31 cellular contexts compared by ENCODE assay signal in the genomic region with DNA sequence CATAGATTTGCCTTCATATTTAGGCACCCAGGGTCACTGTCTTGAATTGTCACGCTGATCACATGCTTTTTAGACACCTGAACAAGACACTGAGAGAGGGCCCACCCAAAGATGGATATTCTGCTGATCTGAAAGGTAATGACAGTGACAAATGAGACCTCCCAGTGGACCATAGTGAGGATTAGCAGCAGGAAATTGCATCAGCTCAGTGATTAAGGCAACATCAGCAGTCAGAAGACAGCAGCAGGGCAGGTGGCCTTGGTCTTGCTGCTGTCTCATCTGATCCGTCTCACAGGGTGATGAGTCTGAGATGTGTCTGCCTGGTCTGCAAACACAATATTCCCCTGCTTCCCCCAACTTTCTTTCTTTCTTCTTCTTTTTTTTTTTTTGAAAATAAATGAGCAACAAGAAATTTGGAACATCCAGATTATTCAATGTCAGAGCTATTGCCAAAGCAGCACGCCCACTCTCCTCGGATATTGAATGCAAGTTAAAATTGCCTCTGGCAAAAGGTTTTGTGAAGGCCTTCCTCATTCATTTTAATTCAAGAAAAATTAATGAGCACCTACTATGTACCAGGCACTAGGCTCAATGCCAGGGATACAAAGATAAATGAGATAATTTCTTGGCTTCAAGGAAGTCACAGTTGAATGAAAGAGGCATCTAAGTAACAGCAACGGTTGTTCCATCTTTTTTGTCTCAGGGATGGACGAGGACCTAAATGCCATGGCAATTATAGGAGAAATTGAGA. TPM values are rescaled to one million over a fixed set of nuclear protein-coding genes. Genes with fewer than 3 reads are reported as not detected.
DNase-seq lines count a peak whose midpoint lies in the region; ATAC-seq and TF ChIP-seq lines count a peak whose summit lies in the region.
"Had no signal": no experiment of that assay in that cellular context is flagged by ENCODE, and none has a peak within 500 bp of the region (broad histone marks: within the 10 kb centered on the region; RNA-seq: fewer than 3 reads in every experiment).

No MANE protein-coding gene starts in this region.

- H3K9me3 Mint-ChIP-seq in activated naive CD8-positive, alpha-beta T cell treated with anti-CD3 and anti-CD28 coated beads, Interleukin-2, amount 50 U/mL, for 24 hours = no peaks in the 10 kb centered on the region
- H3K9me3 Mint-ChIP-seq in activated naive CD8-positive, alpha-beta T cell treated with anti-CD3 and anti-CD28 coated beads for 36 hours = no peaks in the 10 kb centered on the region
- H3K9me3 Mint-ChIP-seq: effector memory CD8-positive, alpha-beta T cell; nephron had no signal

- no peak for DNase-seq in activated naive CD8-positive, alpha-beta T cell treated with anti-CD3 and anti-CD28 coated beads, Interleukin-2, amount 50 U/mL, for 24 hours
- no peak for DNase-seq in activated naive CD8-positive, alpha-beta T cell treated with anti-CD3 and anti-CD28 coated beads for 36 hours
- DNase-seq in NCI-H146 treated with DMSO at 0.1 percent for 48 hours (lab: John Stamatoyannopoulos, UW; ENCODE audit: unreplicated experiment) = peak; percentile 29
- DNase-seq in SW480 (ENCODE audit: low spot score) = peak; percentile 6
- peak; percentile 51 for DNase-seq in mesendoderm
- DNase-seq in prostate gland (ENCODE audit: low spot score) = no peak
- no peak for DNase-seq in RWPE1 (ENCODE audit: low spot score)
- DNase-seq: ACHN; activated CD4-positive, alpha-beta T cell treated with anti-CD3 and anti-CD28 coated beads for 36 hours; activated CD8-positive, alpha-beta memory T cell treated with anti-CD3 and anti-CD28 coated beads for 24 hours; activated gamma-delta T cell treated with Interleukin-2 at 50 U/mL for 16 hours; activated T-cell treated with anti-CD3 and anti-CD28 coated beads, Interleukin-2, amount 50 U/mL, for 1 hour; amniotic stem cell; Caco-2; DMS79; effector memory CD8-positive, alpha-beta T cell; esophagus squamous epithelium; gastrocnemius medialis; H9; lower lobe of right lung; mucosa of descending colon; ovary; PC-3; sigmoid colon; stimulated activated naive CD8-positive, alpha-beta T cell treated with anti-CD3 and anti-CD28 coated beads, Interleukin-15, Interleukin-2, amounts not matched to agents 100 U/mL and 50 U/mL, for 24 hours had no signal

- no peaks in the 10 kb centered on the region for H3K27me3 Mint-ChIP-seq in activated naive CD8-positive, alpha-beta T cell treated with anti-CD3 and anti-CD28 coated beads, Interleukin-2, amount 50 U/mL, for 24 hours
- peaks cover 4% of the 10 kb centered on the region for H3K27me3 Mint-ChIP-seq in activated naive CD8-positive, alpha-beta T cell treated with anti-CD3 and anti-CD28 coated beads for 36 hours
- H3K27me3 Mint-ChIP-seq: activated CD4-positive, alpha-beta T cell treated with anti-CD3 and anti-CD28 coated beads for 36 hours had no signal

- no peak overlapping the region for H3K56ac ChIP-seq in mesendoderm (ENCODE audit: low read length)

- no peak overlapping the region for H2BK120ac ChIP-seq in mesendoderm (ENCODE audit: low read depth, low read length)

- H3K36me3 ChIP-seq in mesendoderm (ENCODE audit: control insufficient read depth, insufficient read depth, low read length) (no peaks in the 10 kb centered on the region), prostate gland (no peaks in the 10 kb centered on the region)
- H3K36me3 ChIP-seq: BLaER1, esophagus squamous epithelium, gastrocnemius medialis, lower lobe of right lung, ovary, sigmoid colon had no signal

- POLR2A ChIA-PET in RWPE1 (lab: Yijun Ruan, JAX; ENCODE audit: low non-redundant PET) = no interaction called here

- no peaks in the 10 kb centered on the region for H3K36me3 Mint-ChIP-seq in activated naive CD8-positive, alpha-beta T cell treated with anti-CD3 and anti-CD28 coated beads, Interleukin-2, amount 50 U/mL, for 24 hours (ENCODE audit: low read depth)
- H3K36me3 Mint-ChIP-seq in activated naive CD8-positive, alpha-beta T cell treated with anti-CD3 and anti-CD28 coated beads for 36 hours = no peaks in the 10 kb centered on the region

- no peaks in the 10 kb centered on the region for H3K4me1 Mint-ChIP-seq in activated naive CD8-positive, alpha-beta T cell treated with anti-CD3 and anti-CD28 coated beads, Interleukin-2, amount 50 U/mL, for 24 hours
- H3K4me1 Mint-ChIP-seq in activated naive CD8-positive, alpha-beta T cell treated with anti-CD3 and anti-CD28 coated beads for 36 hours = no peaks in the 10 kb centered on the region
- H3K4me1 Mint-ChIP-seq: activated CD4-positive, alpha-beta T cell treated with anti-CD3 and anti-CD28 coated beads for 36 hours; nephron had no signal

- no peaks in the 10 kb centered on the region for H3K9me3 ChIP-seq in prostate gland
- H3K9me3 ChIP-seq: BLaER1, Caco-2, esophagus squamous epithelium, gastrocnemius medialis, lower lobe of right lung, mucosa of descending colon, ovary, sigmoid colon had no signal

- H3K4me2 ChIP-seq in mesendoderm (ENCODE audit: low read length) = no peak overlapping the region
- H3K4me2 ChIP-seq: BLaER1, KMS-11 had no signal

- TF ChIP-seq CTCF in prostate gland (IDR thresholded peaks at IDR 0.05) = no peak
- no peak for TF ChIP-seq CTCF in RWPE1 (conservative IDR thresholded peaks at IDR 0.05; ENCODE audit: low read depth)

- no peak for TF ChIP-seq POLR2A in prostate gland (IDR thresholded peaks at IDR 0.05)

- H3K4me3 Mint-ChIP-seq in activated naive CD8-positive, alpha-beta T cell treated with anti-CD3 and anti-CD28 coated beads, Interleukin-2, amount 50 U/mL, for 24 hours = no peak overlapping the region
- no peak overlapping the region for H3K4me3 Mint-ChIP-seq in activated naive CD8-positive, alpha-beta T cell treated with anti-CD3 and anti-CD28 coated beads for 36 hours
- H3K4me3 Mint-ChIP-seq: activated CD4-positive, alpha-beta T cell treated with anti-CD3 and anti-CD28 coated beads for 36 hours; effector memory CD8-positive, alpha-beta T cell; H9; nephron had no signal

- H3K79me1 ChIP-seq in mesendoderm (ENCODE audit: low read length) = no peaks in the 10 kb centered on the region

- H2BK5ac ChIP-seq in mesendoderm (ENCODE audit: low read length) = no peak overlapping the region

- no peak overlapping the region for H2BK15ac ChIP-seq in mesendoderm (replicated peaks; ENCODE audit: low read depth)

- peak; percentile 28 for ATAC-seq in activated naive CD8-positive, alpha-beta T cell treated with anti-CD3 and anti-CD28 coated beads, Interleukin-2, amount 50 U/mL, for 24 hours
- no peak for ATAC-seq in GM18861 (IDR thresholded peaks at IDR 0.05; ENCODE audit: unreplicated experiment)
- ATAC-seq: activated CD4-positive, alpha-beta T cell treated with anti-CD3 and anti-CD28 coated beads for 36 hours; effector memory CD8-positive, alpha-beta T cell; gastrocnemius medialis; lower lobe of right lung; mucosa of descending colon; PC-3; stimulated activated naive CD8-positive, alpha-beta T cell treated with anti-CD3 and anti-CD28 coated beads, Interleukin-15, Interleukin-2, amounts not matched to agents 100 U/mL and 50 U/mL, for 24 hours had no signal

- H3K27ac ChIP-seq in mesendoderm (ENCODE audit: low read depth, low read length) (no peak overlapping the region), prostate gland (no peak overlapping the region), RWPE1 (no peak overlapping the region)
- H3K27ac ChIP-seq: BLaER1, coronary artery, esophagus squamous epithelium, gastrocnemius medialis, KMS-11, lower lobe of right lung, ovary, sigmoid colon had no signal

- no peak overlapping the region for H3K9ac ChIP-seq in mesendoderm (ENCODE audit: low read length)
- H3K9ac ChIP-seq: BLaER1, KMS-11 had no signal

- H3K4ac ChIP-seq in mesendoderm (ENCODE audit: low read depth, low read length) = no peak overlapping the region

- no peak overlapping the region for H3K27ac Mint-ChIP-seq in activated naive CD8-positive, alpha-beta T cell treated with anti-CD3 and anti-CD28 coated beads, Interleukin-2, amount 50 U/mL, for 24 hours
- no peak overlapping the region for H3K27ac Mint-ChIP-seq in activated naive CD8-positive, alpha-beta T cell treated with anti-CD3 and anti-CD28 coated beads for 36 hours
- H3K27ac Mint-ChIP-seq: activated CD4-positive, alpha-beta T cell treated with anti-CD3 and anti-CD28 coated beads for 36 hours; effector memory CD8-positive, alpha-beta T cell; nephron had no signal

- no peaks in the 10 kb centered on the region for H3K4me1 ChIP-seq in mesendoderm (ENCODE audit: control insufficient read depth, low read depth, low read length)
- no peaks in the 10 kb centered on the region for H3K4me1 ChIP-seq in prostate gland (replicated peaks)
- H3K4me1 ChIP-seq: BLaER1, Caco-2, esophagus squamous epithelium, gastrocnemius medialis, lower lobe of right lung, sigmoid colon had no signal

- intact Hi-C loops in prostate gland (cut with DNase I) = no loop called here

- H2AK5ac ChIP-seq in mesendoderm (ENCODE audit: low read length) = no peak overlapping the region

- no peak overlapping the region for H3K23ac ChIP-seq in mesendoderm (ENCODE audit: low read length)

- no CpG with 5 or more reads among the region's 6 CpGs for WGBS in mesendoderm (ENCODE audit: extremely low coverage, insufficient coverage, low lambda C conversion rate)
- 69% methylated on average over 6 of the region's 6 CpGs for WGBS in prostate gland

- H4K8ac ChIP-seq in mesendoderm (ENCODE audit: low read depth, low read length) = no peak overlapping the region

- H3K4me3 ChIP-seq in mesendoderm (ENCODE audit: low read length) (no peak overlapping the region), prostate gland (no peak overlapping the region)
- H3K4me3 ChIP-seq: BLaER1, coronary artery, esophagus squamous epithelium, gastrocnemius medialis, lower lobe of right lung, mucosa of descending colon, ovary, sigmoid colon had no signal

- CTCF ChIA-PET in RWPE1 (lab: Yijun Ruan, JAX) = interaction anchor here (0.6 to 0.7 kb wide), 3 partner anchors 54 to 1369 kb away, joined by 3 to 5 read pairs (median 3); no protein-coding TSS in a partner anchor

- H3K27me3 ChIP-seq in mesendoderm (ENCODE audit: insufficient read depth, low read length, poor library complexity) (no peaks in the 10 kb centered on the region), prostate gland (replicated peaks; ENCODE audit: insufficient read depth) (no peaks in the 10 kb centered on the region)
- H3K27me3 ChIP-seq: BLaER1, esophagus squamous epithelium, gastrocnemius medialis, ovary, sigmoid colon had no signal

- no peak overlapping the region for H3K18ac ChIP-seq in mesendoderm (ENCODE audit: low read length)

- H4K5ac ChIP-seq in mesendoderm (ENCODE audit: low read length) = no peak overlapping the region

- no peaks in the 10 kb centered on the region for H3K79me2 ChIP-seq in mesendoderm (ENCODE audit: control insufficient read depth, insufficient read depth, low read length)

RNA-seq across cellular contexts. Expression of a gene that starts 14.1 kb away (rescaled TPM):
- total RNA-seq in activated naive CD8-positive, alpha-beta T cell treated with anti-CD3 and anti-CD28 coated beads for 36 hours = not detected
- polyA plus RNA-seq in mesendoderm (2013, experiment 1 of 2) = not detected
- not detected for polyA plus RNA-seq in mesendoderm (2013, experiment 2 of 2)
- total RNA-seq in prostate gland = not detected
- total RNA-seq: activated CD4-positive, alpha-beta T cell treated with anti-CD3 and anti-CD28 coated beads for 36 hours; Caco-2; esophagus squamous epithelium; gastrocnemius medialis; H9; lower lobe of right lung; mucosa of descending colon; ovary; PC-3; sigmoid colon had no signal
- polyA plus RNA-seq: keratinocyte, ovary, sigmoid colon had no signal

Comparison
In these comparisons a context has a peak if more than half of its experiments do, and no peak if none do; other contexts are left out.
1. DNase-seq: peak in NCI-H146 treated with DMSO at 0.1 percent for 48 hours (single experiment), SW480 (single experiment) and mesendoderm (single experiment); none in activated naive CD8-positive, alpha-beta T cell treated with anti-CD3 and anti-CD28 coated beads, Interleukin-2, amount 50 U/mL, for 24 hours (single experiment), activated naive CD8-positive, alpha-beta T cell treated with anti-CD3 and anti-CD28 coated beads for 36 hours (single experiment), prostate gland (single experiment) and RWPE1 (single experiment).